ENCODE assay signal across 15 cellular contexts in genomic region chr1:193786041-193786440, GRCh38.
DNase-seq lines count a peak whose midpoint lies in the region; ATAC-seq and TF ChIP-seq lines count a peak whose summit lies in the region.
"Had no signal": no experiment of that assay in that cellular context is flagged by ENCODE, and none has a peak within 500 bp of the region (broad histone marks: within the 10 kb centered on the region; RNA-seq: fewer than 3 reads in every experiment).

No MANE protein-coding gene starts in this region.

- WGBS in IMR-90 (ENCODE audit: extremely low coverage in 2 of 2, insufficient read length in 1 of 2), 2 experiments, result no CpG with 5 or more reads among the region's 1 CpG
- WGBS in gastroesophageal sphincter (ENCODE audit: low coverage in 1 of 2), 2 donors, result 20 to 87% methylated on average over 1 of the region's 1 CpG
- 13 to 44% methylated on average over 1 of the region's 1 CpG for WGBS in sigmoid colon, 2 donors

- H3K9me3 ChIP-seq in IMR-90 (ENCODE audit: control insufficient read depth, insufficient read depth, low read length), result no peaks in the 10 kb centered on the region
- H3K9me3 ChIP-seq in colonic mucosa, result no peaks in the 10 kb centered on the region
- no peaks in the 10 kb centered on the region for H3K9me3 ChIP-seq in gastroesophageal sphincter
- no peaks in the 10 kb centered on the region for H3K9me3 ChIP-seq in sigmoid colon

- no peak overlapping the region for H2AFZ ChIP-seq in IMR-90 (replicated peaks; ENCODE audit: low read length, poor library complexity)
- H2AFZ ChIP-seq: GM23248 had no signal

- TF ChIP-seq POLR2A in IMR-90 (IDR thresholded peaks at IDR 0.05; ENCODE audit: low read depth, low read length) (no peak), gastroesophageal sphincter (IDR thresholded peaks at IDR 0.05) (no peak), sigmoid colon (IDR thresholded peaks at IDR 0.05) (no peak)

- TF ChIP-seq CTCF in IMR-90 (conservative IDR thresholded peaks at IDR 0.05; ENCODE audit: low read depth, low read length) (no peak), colonic mucosa (IDR thresholded peaks at IDR 0.05) (no peak), gastroesophageal sphincter (IDR thresholded peaks at IDR 0.05) (no peak), sigmoid colon (IDR thresholded peaks at IDR 0.05) (no peak)

- no peak overlapping the region for H2BK15ac ChIP-seq in IMR-90 (ENCODE audit: low read depth, low read length)

- CTCF ChIA-PET in IMR-90 (lab: Yijun Ruan, JAX), result interaction anchor here (0.5 kb wide), 1 partner anchor 17 kb away, joined by 3 read pairs; no protein-coding TSS in a partner anchor

- peak; percentile 17 for DNase-seq in IMR-90
- DNase-seq in colonic mucosa, result peak; percentile 20
- no peak for DNase-seq in sigmoid colon
- DNase-seq in iPS-NIHi11 (ENCODE audit: low spot score), result no peak
- DNase-seq in HCEC 1CT, result no peak
- no peak for DNase-seq in stimulated activated CD4-positive, alpha-beta T cell treated with anti-CD3 and anti-CD28 coated beads, Interleukin-4, amount 100 ng/mL, for 24 hours
- DNase-seq: C1 segment of cervical spinal cord; Calu3; CD4-positive, alpha-beta T cell; DMS 273 treated with DMSO at 0.1 percent for 48 hours; GM23248 had no signal

- in situ Hi-C loops in IMR-90 (cut with MboI; ENCODE audit: low sequenced_read_pairs), result no loop called here

- TF ChIP-seq EP300 in gastroesophageal sphincter (IDR thresholded peaks at IDR 0.05) (no peak), sigmoid colon (IDR thresholded peaks at IDR 0.05) (no peak)

- H3K36me3 ChIP-seq in IMR-90 (ENCODE audit: control insufficient read depth, insufficient read depth, low read length), result no peaks in the 10 kb centered on the region
- no peaks in the 10 kb centered on the region for H3K36me3 ChIP-seq in colonic mucosa
- H3K36me3 ChIP-seq in gastroesophageal sphincter, result no peaks in the 10 kb centered on the region
- no peaks in the 10 kb centered on the region for H3K36me3 ChIP-seq in sigmoid colon

- POLR2A ChIA-PET in IMR-90 (lab: Charles Lee; ENCODE audit: unreplicated experiment), result no interaction called here

- H3K27me3 ChIP-seq in IMR-90 (ENCODE audit: control insufficient read depth, insufficient read depth, low read length), result no peaks in the 10 kb centered on the region
- H3K27me3 ChIP-seq in colonic mucosa, result no peaks in the 10 kb centered on the region
- H3K27me3 ChIP-seq in gastroesophageal sphincter, result no peaks in the 10 kb centered on the region
- no peaks in the 10 kb centered on the region for H3K27me3 ChIP-seq in sigmoid colon

- H3K4me1 ChIP-seq in IMR-90 (ENCODE audit: control insufficient read depth, insufficient read depth, low read length) (no peaks in the 10 kb centered on the region), colonic mucosa (no peaks in the 10 kb centered on the region), gastroesophageal sphincter (peaks cover 0 to 27% (median 3%) of the 10 kb centered on the region in 3 donors), sigmoid colon (peaks cover 0 to 24% (median 0%) of the 10 kb centered on the region in 4 donors)

- no peak overlapping the region for H2AK9ac ChIP-seq in IMR-90 (replicated peaks; ENCODE audit: low read depth, low read length, poor library complexity)

- H3K27ac ChIP-seq in IMR-90 (ENCODE audit: insufficient read depth, low read length), result no peak overlapping the region
- H3K27ac ChIP-seq in colonic mucosa, result peak overlapping the region; percentile 66
- H3K27ac ChIP-seq in gastroesophageal sphincter, result peak overlapping the region in 1 of 4 donors; percentile 56
- H3K27ac ChIP-seq in sigmoid colon, result peak overlapping the region in 3 of 4 donors; percentile 1 to 54 (median 20)
- H3K27ac ChIP-seq: GM23248 had no signal

- BruUV-seq in IMR-90 (replicated peaks; lab: Mats Ljungman, UMichigan), result no TSS peak

- no peak overlapping the region for H4K91ac ChIP-seq in IMR-90 (ENCODE audit: insufficient read depth, low read depth, low read length)

- dilution Hi-C loops in IMR-90 (cut with HindIII; ENCODE audit: low sequenced_read_pairs, unreplicated experiment), result no loop called here

- H3K18ac ChIP-seq in IMR-90 (ENCODE audit: low read depth, low read length), result no peak overlapping the region

- ATAC-seq in IMR-90 (ENCODE audit: low read depth), result peak; percentile 65
- ATAC-seq in gastroesophageal sphincter, result peak; percentile 46
- no peak for ATAC-seq in HG02840 (IDR thresholded peaks at IDR 0.05; ENCODE audit: low FRiP score, unreplicated experiment)
- ATAC-seq: GM12878, HepG2 had no signal

- no peaks in the 10 kb centered on the region for H3K9me1 ChIP-seq in IMR-90 (ENCODE audit: insufficient read depth, low read length)

- no peak overlapping the region for H2BK20ac ChIP-seq in IMR-90 (ENCODE audit: low read depth, low read length)

- H3K4me2 ChIP-seq in IMR-90 (ENCODE audit: low read depth, low read length), result no peak overlapping the region

- no peaks in the 10 kb centered on the region for H3K79me1 ChIP-seq in IMR-90 (ENCODE audit: low read depth in 1 of 2, low read length in 2 of 2)

- H3K4me3 ChIP-seq in IMR-90 (ENCODE audit: insufficient read depth, low read depth, low read length), result no peak overlapping the region
- no peak overlapping the region for H3K4me3 ChIP-seq in colonic mucosa
- H3K4me3 ChIP-seq in gastroesophageal sphincter, result no peak overlapping the region
- no peak overlapping the region for H3K4me3 ChIP-seq in sigmoid colon
- H3K4me3 ChIP-seq: GM12878, GM23248 had no signal

- no peak overlapping the region for H4K8ac ChIP-seq in IMR-90 (ENCODE audit: low read depth in 2 of 2, low read length in 2 of 2)

- H4K5ac ChIP-seq in IMR-90 (ENCODE audit: low read depth, low read length), result no peak overlapping the region

- H2BK120ac ChIP-seq in IMR-90 (ENCODE audit: low read depth, low read length), result no peak overlapping the region

- no peak for TF ChIP-seq RAD21 in IMR-90 (IDR thresholded peaks at IDR 0.05; ENCODE audit: low read length)

- intact Hi-C loops in IMR-90 (cut with micrococcal nuclease), result no loop called here
- intact Hi-C loops in colonic mucosa (cut with DNase I), result no loop called here
- intact Hi-C loops in sigmoid colon (cut with DNase I), result loop anchor here (10.0 kb wide), 1 partner anchor 601 kb away; the partner anchor contains the start of gene B3GALT2

- H3K56ac ChIP-seq in IMR-90 (ENCODE audit: extremely low read depth, insufficient read depth, low read length), result no peak overlapping the region

- H3K23ac ChIP-seq in IMR-90 (ENCODE audit: low read depth, low read length), result no peak overlapping the region

- no peak overlapping the region for H2AK5ac ChIP-seq in IMR-90 (ENCODE audit: low read depth, low read length)

- no peak overlapping the region for H3K4ac ChIP-seq in IMR-90 (ENCODE audit: low read depth, low read length)

- H4K20me1 ChIP-seq in IMR-90 (ENCODE audit: insufficient read depth, low read length), result no peaks in the 10 kb centered on the region

- H3K14ac ChIP-seq in IMR-90 (replicated peaks; ENCODE audit: low read depth, low read length), result no peak overlapping the region

- H2BK5ac ChIP-seq in IMR-90 (ENCODE audit: low read depth, low read length, poor library complexity, severe bottlenecking), result no peak overlapping the region

- no peak overlapping the region for H3K9ac ChIP-seq in IMR-90 (ENCODE audit: low read depth, low read length)
- H3K9ac ChIP-seq in colonic mucosa (ENCODE audit: low read depth in 2 of 2, low read length in 2 of 2), result no peak overlapping the region
- H3K9ac ChIP-seq: GM23248 had no signal

TF ChIP-seq in IMR-90, 13 proteins besides CTCF, POLR2A, EP300 and RAD21:
- TF ChIP-seq SMC3 (IDR thresholded peaks at IDR 0.05; ENCODE audit: low read depth, low read length), result no peak
- no peak for TF ChIP-seq MAFK (IDR thresholded peaks at IDR 0.05; ENCODE audit: low read depth, low read length)
- no peak for TF ChIP-seq BHLHE40 (IDR thresholded peaks at IDR 0.05; ENCODE audit: low read depth, low read length)
- TF ChIP-seq FOS (IDR thresholded peaks at IDR 0.05; ENCODE audit: low read depth, low read length), result no peak
- no peak for TF ChIP-seq CHD1 (IDR thresholded peaks at IDR 0.05; ENCODE audit: low read depth, low read length)
- TF ChIP-seq, protein P1, sequence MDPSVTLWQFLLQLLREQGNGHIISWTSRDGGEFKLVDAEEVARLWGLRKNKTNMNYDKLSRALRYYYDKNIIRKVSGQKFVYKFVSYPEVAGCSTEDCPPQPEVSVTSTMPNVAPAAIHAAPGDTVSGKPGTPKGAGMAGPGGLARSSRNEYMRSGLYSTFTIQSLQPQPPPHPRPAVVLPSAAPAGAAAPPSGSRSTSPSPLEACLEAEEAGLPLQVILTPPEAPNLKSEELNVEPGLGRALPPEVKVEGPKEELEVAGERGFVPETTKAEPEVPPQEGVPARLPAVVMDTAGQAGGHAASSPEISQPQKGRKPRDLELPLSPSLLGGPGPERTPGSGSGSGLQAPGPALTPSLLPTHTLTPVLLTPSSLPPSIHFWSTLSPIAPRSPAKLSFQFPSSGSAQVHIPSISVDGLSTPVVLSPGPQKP (IDR thresholded peaks at IDR 0.05; ENCODE audit: borderline replicate concordance, low read depth, low read length), result no peak
- TF ChIP-seq MXI1 (IDR thresholded peaks at IDR 0.05; ENCODE audit: borderline replicate concordance, low read depth, low read length), result no peak
- no peak for TF ChIP-seq RCOR1 (IDR thresholded peaks at IDR 0.05; ENCODE audit: insufficient replicate concordance, low read length)
- TF ChIP-seq RFX5 (IDR thresholded peaks at IDR 0.05; ENCODE audit: low read depth, low read length), result no peak
- no peak for TF ChIP-seq NFE2L2 (IDR thresholded peaks at IDR 0.05; ENCODE audit: low read depth, low read length)
- TF ChIP-seq USF2 (IDR thresholded peaks at IDR 0.05; ENCODE audit: low read depth, low read length), result no peak
- no peak for TF ChIP-seq MAZ (IDR thresholded peaks at IDR 0.05; ENCODE audit: borderline replicate concordance, low read depth, low read length)
- TF ChIP-seq CEBPB (IDR thresholded peaks at IDR 0.05; ENCODE audit: low read depth, low read length), result no peak

Comparison
In these comparisons a context has a peak if more than half of its experiments do, and no peak if none do; other contexts are left out.
1. DNase-seq: peak in IMR-90 (single experiment) and colonic mucosa (single experiment); none in sigmoid colon (single experiment), iPS-NIHi11 (single experiment), HCEC 1CT (single experiment) and stimulated activated CD4-positive, alpha-beta T cell treated with anti-CD3 and anti-CD28 coated beads, Interleukin-4, amount 100 ng/mL, for 24 hours (single experiment).